In the genomic region with DNA sequence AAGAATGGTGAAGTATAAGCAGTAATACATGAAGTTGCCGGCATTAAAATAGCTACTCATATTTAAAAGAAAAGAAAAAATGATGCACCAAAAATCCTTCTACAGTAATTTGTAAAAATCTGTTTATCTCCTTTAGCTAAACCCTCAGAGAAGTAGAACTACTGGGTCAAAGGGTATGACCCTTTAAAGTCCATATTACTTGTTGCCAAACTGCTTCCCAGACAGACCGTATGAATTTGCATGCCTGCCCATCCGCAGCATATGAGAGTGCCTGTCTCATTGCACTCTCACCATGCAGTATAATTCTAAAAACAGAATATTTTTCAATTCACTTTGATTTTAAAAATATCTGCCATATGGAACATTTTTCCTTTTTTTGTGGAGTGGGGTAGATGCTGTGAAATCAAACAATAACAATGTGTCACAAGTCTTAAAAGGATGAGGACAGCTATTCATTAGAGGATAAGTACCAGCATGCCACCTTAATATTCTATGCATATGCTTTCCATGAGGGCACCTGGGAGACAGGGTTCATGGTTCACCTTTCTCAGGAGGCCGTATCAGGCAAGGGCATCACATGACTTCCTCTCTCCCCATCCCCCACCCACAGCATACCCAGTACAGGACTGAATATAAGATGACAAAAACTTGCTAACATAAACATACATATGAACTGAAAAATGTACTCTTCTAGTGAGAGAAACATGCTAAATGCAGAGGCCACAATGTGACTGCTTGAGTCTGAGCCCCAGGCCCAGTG, we compare ENCODE assay signal across 17 cellular contexts. TPM values are rescaled to one million over a fixed set of nuclear protein-coding genes. Genes with fewer than 3 reads are reported as not detected.
DNase-seq lines count a peak whose midpoint lies in the region; ATAC-seq, FAIRE-seq and TF ChIP-seq lines count a peak whose summit lies in the region.
"Had no signal": no experiment of that assay in that cellular context is flagged by ENCODE, and none has a peak within 500 bp of the region (broad histone marks: within the 10 kb centered on the region; RNA-seq: fewer than 3 reads in every experiment).

No MANE protein-coding gene starts in this region.

- H3K9me3 Mint-ChIP-seq in nephron progenitor cell: peaks cover 33% of the 10 kb centered on the region
- H3K9me3 Mint-ChIP-seq: stimulated activated naive CD8-positive, alpha-beta T cell treated with anti-CD3 and anti-CD28 coated beads, Interleukin-15, amount 100 ng/mL, for 72 hours had no signal

- no peaks in the 10 kb centered on the region for H4K20me1 ChIP-seq in DOHH2 (ENCODE audit: control insufficient read depth, insufficient read depth, low read depth, low read length)
- no peaks in the 10 kb centered on the region for H4K20me1 ChIP-seq in K562 (replicated peaks; ENCODE audit: control insufficient read depth, insufficient read depth, low read length)

- BruUV-seq in K562 (replicated peaks; lab: Mats Ljungman, UMichigan): no TSS peak

- H3K9ac ChIP-seq in K562 (ENCODE audit: insufficient read depth in 1 of 2, low read depth in 2 of 2, low read length in 2 of 2): no peak overlapping the region

- H3K79me2 ChIP-seq in DOHH2 (ENCODE audit: control insufficient read depth, low read length) (no peaks in the 10 kb centered on the region), K562 (ENCODE audit: control insufficient read depth, insufficient read depth, low read length) (no peaks in the 10 kb centered on the region)

- H3K9me1 ChIP-seq in K562 (ENCODE audit: control insufficient read depth, insufficient read depth, low read length): no peaks in the 10 kb centered on the region

- no peaks in the 10 kb centered on the region for H3F3A ChIP-seq in DOHH2 (ENCODE audit: control insufficient read depth, insufficient read depth)

- H2AFZ ChIP-seq in K562 (ENCODE audit: low read depth, low read length): no peak overlapping the region

- DNase-seq in NCI-H526 treated with DMSO at 0.1 percent for 48 hours (lab: John Stamatoyannopoulos, UW) (peak; percentile 60), K562 (ENCODE audit: extremely low read depth in 1 of 4, low spot score in 3 of 4) (no peak), nephron progenitor cell (no peak), hypothalamus (lab: John Stamatoyannopoulos, UW) (no peak)
- DNase-seq in activated T-cell treated with anti-CD3 and anti-CD28 coated beads, Interleukin-2, amount 50 U/mL, for 1 hour: no peak
- DNase-seq: activated CD8-positive, alpha-beta memory T cell treated with anti-CD3 and anti-CD28 coated beads, Interleukin-2, amount 50 U/mL, for 48 hours; islet precursor cell; KG1; NCI-H226; PC-3; stimulated activated naive CD8-positive, alpha-beta T cell treated with anti-CD3 and anti-CD28 coated beads, Interleukin-15, amount 100 ng/mL, for 72 hours had no signal

- no peak for TF ChIP-seq POLR2A in K562 (conservative IDR thresholded peaks at IDR 0.05)

- H3K27ac ChIP-seq in DOHH2 (ENCODE audit: low read depth, low read length) (no peak overlapping the region), K562 (ENCODE audit: extremely low read depth, low read depth, low read length) (no peak overlapping the region; the same call in 2 of the 3 replicates)
- H3K27ac ChIP-seq: epithelial cell of prostate, SK-N-MC had no signal

- no peak overlapping the region for H3K4me3 ChIP-seq in DOHH2 (ENCODE audit: low read length)
- no peak overlapping the region for H3K4me3 ChIP-seq in K562
- H3K4me3 ChIP-seq: SK-N-MC had no signal

- H3K4me1 Mint-ChIP-seq in nephron progenitor cell: no peaks in the 10 kb centered on the region

- TF ChIP-seq EP300 in K562 (IDR thresholded peaks at IDR 0.05; ENCODE audit: low read length): no peak

- H3K4me2 ChIP-seq in DOHH2 (ENCODE audit: low read length) (peak overlapping the region; percentile 16; the same call in 1 of the 2 replicates), K562 (ENCODE audit: insufficient read depth, low read length) (no peak overlapping the region)

- WGBS in K562 (ENCODE audit: insufficient coverage, low coverage, missing lambda C conversion rate): 72% methylated on average over 4 of the region's 4 CpGs

- intact Hi-C loops in K562 (cut with micrococcal nuclease): no loop called here

- no peaks in the 10 kb centered on the region for H3K27me3 ChIP-seq in DOHH2 (ENCODE audit: control insufficient read depth, low read length)
- no peaks in the 10 kb centered on the region for H3K27me3 ChIP-seq in K562 (ENCODE audit: control insufficient read depth in 2 of 2, insufficient read depth in 2 of 2, low read length in 2 of 2)

- H3K27ac Mint-ChIP-seq in nephron progenitor cell: peak overlapping the region; percentile 56

- no peaks in the 10 kb centered on the region for H3K9me3 ChIP-seq in DOHH2 (ENCODE audit: control insufficient read depth, insufficient read depth, low read length)
- no peaks in the 10 kb centered on the region for H3K9me3 ChIP-seq in K562 (replicated peaks; ENCODE audit: control insufficient read depth, insufficient read depth, low read depth, low read length)

- no peak for FAIRE-seq in K562 (lab: Jason Lieb, UNC)

- ATAC-seq in K562 (peak; percentile 32; the same call in 1 of the 3 replicates), HG03439 (IDR thresholded peaks at IDR 0.05; ENCODE audit: unreplicated experiment) (no peak)
- ATAC-seq: HCT116; PC-3; stimulated activated naive CD8-positive, alpha-beta T cell treated with anti-CD3 and anti-CD28 coated beads, Interleukin-15, amount 100 ng/mL, for 72 hours had no signal

- in situ Hi-C loops in K562 (cut with MboI): loop anchor here (10.0 kb wide), 1 partner anchor 221 kb away; no protein-coding TSS in a partner anchor

- POLR2A ChIA-PET in K562 (lab: Yijun Ruan, JAX): interaction anchor here (0.8 to 1.3 kb wide), 2 partner anchors 9 to 10 kb away, joined by 3 to 4 read pairs; no protein-coding TSS in a partner anchor

- H3K4me1 ChIP-seq in DOHH2 (ENCODE audit: control insufficient read depth, low read length): peaks cover 9% of the 10 kb centered on the region
- H3K4me1 ChIP-seq in K562 (replicated peaks in 1 of 2; ENCODE audit: control insufficient read depth in 2 of 2, insufficient read depth in 2 of 2, low read length in 2 of 2): 0 out of 5 replicates have a peak, but pooled peaks cover 0 to 2% of the 10 kb centered on the region in 2 experiments

- H3K27me3 Mint-ChIP-seq in nephron progenitor cell (ENCODE audit: low read depth, poor library complexity): no peaks in the 10 kb centered on the region
- H3K27me3 Mint-ChIP-seq: stimulated activated naive CD8-positive, alpha-beta T cell treated with anti-CD3 and anti-CD28 coated beads, Interleukin-15, amount 100 ng/mL, for 72 hours had no signal

- H3K36me3 Mint-ChIP-seq in nephron progenitor cell (ENCODE audit: low read depth): peaks cover 58% of the 10 kb centered on the region

- CTCF ChIA-PET in K562 (lab: Yijun Ruan, JAX; ENCODE audit: low intra/inter-chr PET ratio): no interaction called here

- no peak overlapping the region for H3K4me3 Mint-ChIP-seq in nephron progenitor cell
- H3K4me3 Mint-ChIP-seq: CD14-positive monocyte; stimulated activated naive CD8-positive, alpha-beta T cell treated with anti-CD3 and anti-CD28 coated beads, Interleukin-15, amount 100 ng/mL, for 72 hours had no signal

- no peaks in the 10 kb centered on the region for H3K9me2 ChIP-seq in DOHH2 (replicated peaks; ENCODE audit: control insufficient read depth, low read length)

- TF ChIP-seq RAD21 in K562 (CRISPR knock-in tag; conservative IDR thresholded peaks at IDR 0.05 in 1 of 2, IDR thresholded peaks at IDR 0.05 in 1 of 2): no peak

- H3K36me3 ChIP-seq in DOHH2 (ENCODE audit: control insufficient read depth, low read length) (peaks cover 9% of the 10 kb centered on the region), K562 (ENCODE audit: control insufficient read depth, insufficient read depth, low read length) (peaks cover 33% of the 10 kb centered on the region)

- no peak for TF ChIP-seq CTCF in DOHH2 (IDR thresholded peaks at IDR 0.05; ENCODE audit: low read depth, low read length, poor library complexity, severe bottlenecking)
- TF ChIP-seq CTCF in K562 (IDR thresholded peaks at IDR 0.05 in 2 of 3, conservative IDR thresholded peaks at IDR 0.05 in 1 of 3; ENCODE audit: insufficient read depth in 2 of 3, low read depth in 1 of 3, low read length in 3 of 3): no peak
- no peak for TF ChIP-seq CTCF in nephron progenitor cell (IDR thresholded peaks at IDR 0.05)

RNA-seq across cellular contexts. Expression of a gene that starts 17.8 kb away (rescaled TPM):
- total RNA-seq in K562 (2011; cell fraction: chromatin; rRNA removed; ENCODE audit: low replicate concordance): 58.2 and 65.0 TPM in 2 replicates
- 40.9 and 44.1 TPM in 2 replicates for total RNA-seq in K562 (2011; cell fraction: nucleolus; rRNA removed)
- total RNA-seq in K562 (2011; cell fraction: nucleoplasm; rRNA removed): 73.5 and 116 TPM in 2 replicates
- total RNA-seq in K562 (2014; rRNA removed): 7.2 and 10.8 TPM in 2 replicates
- 9.3 and 10.5 TPM in 2 replicates for total RNA-seq in K562 (2014; rRNA removed; fragmentation: Illumina TruSeq; extraction: Trizol)
- 6.4 and 6.8 TPM in 2 replicates for total RNA-seq in K562 (2015; rRNA removed; fragmentation: Illumina TruSeq; extraction: Trizol)
- 16.9 and 18.8 TPM in 2 replicates for total RNA-seq in K562 (2021)
- 13.1 and 18.9 TPM in 2 replicates for polyA plus RNA-seq in K562 (2011; rRNA removed)
- polyA plus RNA-seq in K562 (2011; cell fraction: cytosol; rRNA removed): 9.3 and 14.3 TPM in 2 replicates
- polyA plus RNA-seq in K562 (2011; cell fraction: nucleus; rRNA removed): 20.4 and 22.9 TPM in 2 replicates
- polyA plus RNA-seq in K562 (2012): 10.3 and 17.4 TPM in 2 replicates
- polyA plus RNA-seq in K562 (2014; fragmentation: Illumina TruSeq; extraction: Trizol): 17.8 and 22.4 TPM in 2 replicates
- 1 to 10 TPM; 7.2 to 7.3 TPM for polyA plus RNA-seq in K562 (2014; fragmentation: Nextera tagmentation; extraction: Ambion mirVana)
- polyA plus RNA-seq in K562 (2014; rRNA removed): 8.0 and 9.1 TPM in 2 replicates
- 22.8 and 24.8 TPM in 2 replicates for polyA minus RNA-seq in K562 (2011; rRNA and poly(A)+ RNA removed)
- 13.8 and 17.3 TPM in 2 replicates for polyA minus RNA-seq in K562 (2011; cell fraction: cytosol; rRNA and poly(A)+ RNA removed)
- 14.1 and 22.1 TPM in 2 replicates for polyA minus RNA-seq in K562 (2011; cell fraction: nucleus; rRNA and poly(A)+ RNA removed)

RNA-seq across cellular contexts. Expression of a gene that starts 46.2 kb away (rescaled TPM):
- total RNA-seq in K562 (2011; cell fraction: chromatin; rRNA removed; ENCODE audit: low replicate concordance): not detected in 2 replicates
- total RNA-seq in K562 (2011; cell fraction: nucleolus; rRNA removed): not detected in 2 replicates
- not detected in 2 replicates for total RNA-seq in K562 (2011; cell fraction: nucleoplasm; rRNA removed)
- 0.08 and 0.14 TPM in 2 replicates for total RNA-seq in K562 (2014; rRNA removed)
- total RNA-seq in K562 (2014; rRNA removed; fragmentation: Illumina TruSeq; extraction: Trizol): 0.06 and 0.07 TPM in 2 replicates
- total RNA-seq in K562 (2015; rRNA removed; fragmentation: Illumina TruSeq; extraction: Trizol): 0.72 and 1.1 TPM in 2 replicates
- 0.34 and 0.35 TPM in 2 replicates for total RNA-seq in K562 (2021)
- polyA plus RNA-seq in K562 (2011; rRNA removed): 0.06 and 0.08 TPM in 2 replicates
- polyA plus RNA-seq in K562 (2011; cell fraction: cytosol; rRNA removed): 0.04 and 0.06 TPM in 2 replicates
- 0.04 and 0.07 TPM in 2 replicates for polyA plus RNA-seq in K562 (2011; cell fraction: nucleus; rRNA removed)
- 0.21 and 0.75 TPM in 2 replicates for polyA plus RNA-seq in K562 (2012)
- 0.10 and 0.14 TPM in 2 replicates for polyA plus RNA-seq in K562 (2014; fragmentation: Illumina TruSeq; extraction: Trizol)
- polyA plus RNA-seq in K562 (2014; fragmentation: Nextera tagmentation; extraction: Ambion mirVana): under 1 TPM; 0.03 to 0.06 TPM
- 0.08 and 0.13 TPM in 2 replicates for polyA plus RNA-seq in K562 (2014; rRNA removed)
- not detected in 2 replicates for polyA minus RNA-seq in K562 (2011; rRNA and poly(A)+ RNA removed)
- polyA minus RNA-seq in K562 (2011; cell fraction: cytosol; rRNA and poly(A)+ RNA removed): not detected in 2 replicates
- not detected in 2 replicates for polyA minus RNA-seq in K562 (2011; cell fraction: nucleus; rRNA and poly(A)+ RNA removed)
- total RNA-seq: PC-3 had no signal
